1 cellular context compared by ENCODE assay signal in the genomic region with DNA sequence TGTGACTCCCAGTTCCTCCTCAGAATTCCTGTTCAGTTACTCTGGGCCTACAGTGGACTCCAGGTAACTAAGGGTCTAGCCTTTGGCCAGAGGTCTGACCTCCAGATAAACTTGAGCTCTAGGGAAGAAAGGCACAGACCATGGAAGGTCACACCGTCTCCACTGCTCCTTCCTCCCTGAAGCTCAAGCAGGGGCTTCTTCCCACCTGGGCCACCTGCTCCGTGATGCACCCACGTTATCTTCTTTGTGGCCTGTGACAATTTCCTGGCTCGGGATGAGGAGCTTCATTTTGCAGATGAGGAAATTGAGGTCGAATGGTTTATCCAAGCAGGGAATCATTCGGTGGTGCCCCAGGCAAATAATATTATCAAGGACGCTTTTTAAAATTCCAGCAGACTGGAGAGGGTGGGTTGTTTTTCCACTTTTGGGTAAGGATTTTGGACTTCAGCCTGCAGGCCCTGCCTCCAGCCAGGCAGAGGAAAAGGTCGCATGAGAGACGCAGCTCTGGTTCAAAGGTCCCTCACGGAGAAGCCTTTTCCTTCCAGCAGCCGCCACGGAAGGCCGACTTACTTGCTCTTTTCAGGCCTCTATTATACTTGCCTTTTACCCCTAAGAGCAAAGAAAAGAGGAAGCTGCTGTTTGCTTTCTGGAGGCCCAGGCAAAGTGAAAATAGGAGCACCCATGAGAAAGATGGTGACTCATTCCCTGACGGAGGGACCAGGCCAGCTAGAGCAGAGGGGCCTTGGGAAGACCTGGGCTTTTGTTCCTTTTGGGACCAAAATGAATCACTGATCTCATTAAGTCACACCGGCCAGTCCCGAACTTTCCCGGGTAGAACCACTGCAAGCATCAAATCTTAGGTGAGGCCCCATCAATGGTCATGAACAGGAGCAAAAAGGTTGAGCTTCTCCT.
A peak's percentile ranks its signal among the peaks of the same experiment; 100 is the strongest.
TF ChIP-seq lines count a peak whose summit lies in the region.

No MANE protein-coding gene starts in this region.

TF ChIP-seq in liver, 16 proteins besides CTCF, POLR2A, EP300 and RAD21 (continued from another document):
- TF ChIP-seq, protein P1, sequence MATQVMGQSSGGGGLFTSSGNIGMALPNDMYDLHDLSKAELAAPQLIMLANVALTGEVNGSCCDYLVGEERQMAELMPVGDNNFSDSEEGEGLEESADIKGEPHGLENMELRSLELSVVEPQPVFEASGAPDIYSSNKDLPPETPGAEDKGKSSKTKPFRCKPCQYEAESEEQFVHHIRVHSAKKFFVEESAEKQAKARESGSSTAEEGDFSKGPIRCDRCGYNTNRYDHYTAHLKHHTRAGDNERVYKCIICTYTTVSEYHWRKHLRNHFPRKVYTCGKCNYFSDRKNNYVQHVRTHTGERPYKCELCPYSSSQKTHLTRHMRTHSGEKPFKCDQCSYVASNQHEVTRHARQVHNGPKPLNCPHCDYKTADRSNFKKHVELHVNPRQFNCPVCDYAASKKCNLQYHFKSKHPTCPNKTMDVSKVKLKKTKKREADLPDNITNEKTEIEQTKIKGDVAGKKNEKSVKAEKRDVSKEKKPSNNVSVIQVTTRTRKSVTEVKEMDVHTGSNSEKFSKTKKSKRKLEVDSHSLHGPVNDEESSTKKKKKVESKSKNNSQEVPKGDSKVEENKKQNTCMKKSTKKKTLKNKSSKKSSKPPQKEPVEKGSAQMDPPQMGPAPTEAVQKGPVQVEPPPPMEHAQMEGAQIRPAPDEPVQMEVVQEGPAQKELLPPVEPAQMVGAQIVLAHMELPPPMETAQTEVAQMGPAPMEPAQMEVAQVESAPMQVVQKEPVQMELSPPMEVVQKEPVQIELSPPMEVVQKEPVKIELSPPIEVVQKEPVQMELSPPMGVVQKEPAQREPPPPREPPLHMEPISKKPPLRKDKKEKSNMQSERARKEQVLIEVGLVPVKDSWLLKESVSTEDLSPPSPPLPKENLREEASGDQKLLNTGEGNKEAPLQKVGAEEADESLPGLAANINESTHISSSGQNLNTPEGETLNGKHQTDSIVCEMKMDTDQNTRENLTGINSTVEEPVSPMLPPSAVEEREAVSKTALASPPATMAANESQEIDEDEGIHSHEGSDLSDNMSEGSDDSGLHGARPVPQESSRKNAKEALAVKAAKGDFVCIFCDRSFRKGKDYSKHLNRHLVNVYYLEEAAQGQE (IDR thresholded peaks at IDR 0.05), result peak; percentile 34
- no peak for TF ChIP-seq ATF3 (IDR thresholded peaks at IDR 0.05)
